In genomic region chr4:127311371-127311770, GRCh38 we compare ENCODE assay signal across 3 cellular contexts.
"Had no signal": no experiment of that assay in that cellular context is flagged by ENCODE, and none has a peak within 500 bp of the region (broad histone marks: within the 10 kb centered on the region; RNA-seq: fewer than 3 reads in every experiment).

No MANE protein-coding gene starts in this region.

- ATAC-seq: GM12878 had no signal

- DNase-seq: GDM1, GF-D8 had no signal

- H3K4me3 ChIP-seq: GM12878 had no signal
